ENCODE assay signal across 23 cellular contexts in genomic region chr5:59354811-59355210, GRCh38.
DNase-seq lines count a peak whose midpoint lies in the region; ATAC-seq and TF ChIP-seq lines count a peak whose summit lies in the region.
"Had no signal": no experiment of that assay in that cellular context is flagged by ENCODE, and none has a peak within 500 bp of the region (broad histone marks: within the 10 kb centered on the region; RNA-seq: fewer than 3 reads in every experiment).

No MANE protein-coding gene starts in this region.

- H3K27me3 ChIP-seq in left ventricle myocardium inferior (ENCODE audit: low read depth), result no peaks in the 10 kb centered on the region
- H3K27me3 ChIP-seq in psoas muscle (ENCODE audit: insufficient read depth in 3 of 3, low read length in 2 of 3), result no peaks in the 10 kb centered on the region
- H3K27me3 ChIP-seq: BLaER1 treated with 17β-estradiol and CSF1 and Interleukin-3, amounts not matched to agents 10 nM and 100 nM had no signal

- no peaks in the 10 kb centered on the region for H3K9me3 ChIP-seq in left ventricle myocardium inferior (replicated peaks)
- no peaks in the 10 kb centered on the region for H3K9me3 ChIP-seq in psoas muscle
- H3K9me3 ChIP-seq: BLaER1 treated with 17β-estradiol and CSF1 and Interleukin-3, amounts not matched to agents 10 nM and 100 nM; HAP-1 had no signal

- H3K36me3 ChIP-seq in left ventricle myocardium inferior (no peaks in the 10 kb centered on the region), psoas muscle (ENCODE audit: insufficient read depth in 1 of 2, low read depth in 1 of 2) (no peaks in the 10 kb centered on the region)
- H3K36me3 ChIP-seq: BLaER1 treated with 17β-estradiol and CSF1 and Interleukin-3, amounts not matched to agents 10 nM and 100 nM; HAP-1 had no signal

- no peak for ATAC-seq in psoas muscle
- no peak for ATAC-seq in HG03045 (IDR thresholded peaks at IDR 0.05; ENCODE audit: unreplicated experiment)
- ATAC-seq: GM23338 had no signal

- TF ChIP-seq CTCF in left ventricle myocardium inferior (IDR thresholded peaks at IDR 0.05; ENCODE audit: borderline replicate concordance), result no peak
- no peak for TF ChIP-seq CTCF in psoas muscle (IDR thresholded peaks at IDR 0.05)

- WGBS in psoas muscle, 3 donors, result 13 to 45% (median 28%) methylated on average over 1 of the region's 1 CpG

- H3K4me3 ChIP-seq in left ventricle myocardium inferior (peak overlapping the region; percentile 66), psoas muscle (peak overlapping the region; percentile 74)
- H3K4me3 ChIP-seq: BLaER1 treated with 17β-estradiol and CSF1 and Interleukin-3, amounts not matched to agents 10 nM and 100 nM; GM23338; HAP-1; PC-9 had no signal

- peaks cover 68% of the 10 kb centered on the region for H3K4me1 ChIP-seq in left ventricle myocardium inferior
- peaks cover 49% of the 10 kb centered on the region for H3K4me1 ChIP-seq in psoas muscle
- H3K4me1 ChIP-seq: BLaER1 treated with 17β-estradiol and CSF1 and Interleukin-3, amounts not matched to agents 10 nM and 100 nM; HAP-1 had no signal

- H3K27ac ChIP-seq in left ventricle myocardium inferior (replicated peaks) (peak overlapping the region; percentile 86), psoas muscle (peak overlapping the region; percentile 95)
- H3K27ac ChIP-seq: BLaER1 treated with 17β-estradiol and CSF1 and Interleukin-3, amounts not matched to agents 10 nM and 100 nM; PC-9 had no signal

- DNase-seq in left ventricle myocardium inferior, result no peak
- no peak for DNase-seq in cardiac septum (ENCODE audit: low spot score)
- DNase-seq in dermis blood vessel endothelial cell, result peak; percentile 60
- DNase-seq in iris pigment epithelial cell (ENCODE audit: low read depth), result peak; percentile 18
- DNase-seq in psoas muscle, result no peak
- DNase-seq in NCI-H82 (lab: John Stamatoyannopoulos, UW), result no peak
- no peak for DNase-seq in NOMO-1 (lab: John Stamatoyannopoulos, UW; ENCODE audit: unreplicated experiment in 2 of 2)
- DNase-seq: AML-193; CD4-positive, alpha-beta T cell; HFFc6; KG1; MM.1S; NCI-H2029; NCI-H446; NCI-H524 treated with DMSO at 0.1 percent for 48 hours; NCI-H774; NK-92 treated with Interleukin-12 subunit alpha and Interleukin-12 subunit beta, amount 100 ng/mL, for 24 hours; PC-9; SHP77 had no signal

- intact Hi-C loops in left ventricle myocardium inferior (cut with micrococcal nuclease), result no loop called here
- intact Hi-C loops in cardiac septum (cut with DNase I), result no loop called here
- intact Hi-C loops in psoas muscle (cut with DNase I), result loop anchor here in 1 of 2 donors (5.0 kb wide), 2 partner anchors 38 to 148 kb away; no protein-coding TSS in a partner anchor

Comparison
In these comparisons a context has a peak if more than half of its experiments do, and no peak if none do; other contexts are left out.
1. DNase-seq: peak in dermis blood vessel endothelial cell (single experiment) and iris pigment epithelial cell (single experiment); none in left ventricle myocardium inferior (single experiment), cardiac septum (single experiment), psoas muscle (0 of 2), NCI-H82 (single experiment) and NOMO-1 (0 of 2).